27 cellular contexts compared by ENCODE assay signal in genomic region chrX:49206543-49206942, GRCh38. TPM values are rescaled to one million over a fixed set of nuclear protein-coding genes. Genes with fewer than 3 reads are reported as not detected.
DNase-seq lines count a peak whose midpoint lies in the region; TF ChIP-seq lines count a peak whose summit lies in the region.
"Had no signal": no experiment of that assay in that cellular context is flagged by ENCODE, and none has a peak within 500 bp of the region (broad histone marks: within the 10 kb centered on the region; RNA-seq: fewer than 3 reads in every experiment).

No MANE protein-coding gene starts in this region.

- H3K9me3 Mint-ChIP-seq in chondrocyte (ENCODE audit: low read depth), result no peaks in the 10 kb centered on the region
- H3K9me3 Mint-ChIP-seq: CD4-positive, alpha-beta memory T cell; CD4-positive, alpha-beta T cell; CD8-positive, alpha-beta memory T cell; CD8-positive, alpha-beta T cell had no signal

- no peaks in the 10 kb centered on the region for H3K27me3 Mint-ChIP-seq in chondrocyte (ENCODE audit: low read depth)
- H3K27me3 Mint-ChIP-seq: B cell; CD4-positive, alpha-beta T cell had no signal

- H3K27ac Mint-ChIP-seq in chondrocyte (ENCODE audit: unreplicated experiment), result no peak overlapping the region
- H3K27ac Mint-ChIP-seq: B cell; CD14-positive monocyte; CD4-positive, alpha-beta memory T cell; CD4-positive, alpha-beta T cell; CD4-positive, CD25-positive, alpha-beta regulatory T cell; CD8-positive, alpha-beta memory T cell; CD8-positive, alpha-beta T cell had no signal

- DNase-seq in chondrocyte (ENCODE audit: low spot score), result peak; percentile 62
- DNase-seq in NCI-H1105 treated with DMSO at 0.1 percent for 48 hours (lab: John Stamatoyannopoulos, UW), result no peak
- DNase-seq: 8988T; ACHN; AML-193; BE2C; C1 segment of cervical spinal cord; Caco-2; Calu3; CD4-positive, alpha-beta memory T cell; CD4-positive, alpha-beta T cell; CD4-positive, CD25-positive, alpha-beta regulatory T cell; CD8-positive, alpha-beta memory T cell; CD8-positive, alpha-beta T cell; COR-L47; DMS 273 treated with DMSO at 0.1 percent for 48 hours; DMS153; DMS53; DMS79; DMS79 treated with DMSO at 0.1 percent for 48 hours; DND-41; EL had no signal

- no peak overlapping the region for H3K4me3 Mint-ChIP-seq in chondrocyte (ENCODE audit: unreplicated experiment)
- H3K4me3 Mint-ChIP-seq: B cell; CD14-positive monocyte; CD4-positive, alpha-beta memory T cell; CD4-positive, alpha-beta T cell; CD4-positive, CD25-positive, alpha-beta regulatory T cell; CD8-positive, alpha-beta memory T cell; CD8-positive, alpha-beta T cell had no signal

- H3K4me1 Mint-ChIP-seq in chondrocyte (ENCODE audit: low read depth), result no peaks in the 10 kb centered on the region
- H3K4me1 Mint-ChIP-seq: B cell; CD4-positive, CD25-positive, alpha-beta regulatory T cell; CD8-positive, alpha-beta memory T cell had no signal

- no peak for TF ChIP-seq CTCF in chondrocyte (IDR thresholded peaks at IDR 0.05)

- H3K36me3 Mint-ChIP-seq in chondrocyte (ENCODE audit: low read depth), result no peaks in the 10 kb centered on the region
- H3K36me3 Mint-ChIP-seq: CD14-positive monocyte; CD4-positive, alpha-beta memory T cell; CD4-positive, CD25-positive, alpha-beta regulatory T cell; CD8-positive, alpha-beta memory T cell; CD8-positive, alpha-beta T cell had no signal

RNA-seq across cellular contexts. Expression of gene SYP, which starts 6.5 kb away (rescaled TPM):
- 0.87 to 1.5 TPM (median 1.4 TPM) in 3 replicates for total RNA-seq in chondrocyte

RNA-seq across cellular contexts. Expression of gene PRICKLE3, which starts 20.4 kb away (rescaled TPM):
- total RNA-seq in chondrocyte, result 7.2 to 8.2 TPM (median 7.5 TPM) in 3 replicates

RNA-seq across cellular contexts. Expression of gene CACNA1F, which starts 26.6 kb away (rescaled TPM):
- total RNA-seq in chondrocyte, result not detected in 3 replicates
- total RNA-seq: A172, A673, Calu3, Daoy had no signal

RNA-seq across cellular contexts. Expression of gene CCDC22, which starts 28.7 kb away (rescaled TPM):
- total RNA-seq in chondrocyte, result 12.3 to 13.2 TPM (median 12.8 TPM) in 3 replicates

RNA-seq across cellular contexts. Expression of gene PLP2, which starts 34.8 kb away (rescaled TPM):
- 120 to 203 TPM (median 187 TPM) in 3 replicates for total RNA-seq in chondrocyte
